ENCODE assay signal across 8 cellular contexts in the genomic region with DNA sequence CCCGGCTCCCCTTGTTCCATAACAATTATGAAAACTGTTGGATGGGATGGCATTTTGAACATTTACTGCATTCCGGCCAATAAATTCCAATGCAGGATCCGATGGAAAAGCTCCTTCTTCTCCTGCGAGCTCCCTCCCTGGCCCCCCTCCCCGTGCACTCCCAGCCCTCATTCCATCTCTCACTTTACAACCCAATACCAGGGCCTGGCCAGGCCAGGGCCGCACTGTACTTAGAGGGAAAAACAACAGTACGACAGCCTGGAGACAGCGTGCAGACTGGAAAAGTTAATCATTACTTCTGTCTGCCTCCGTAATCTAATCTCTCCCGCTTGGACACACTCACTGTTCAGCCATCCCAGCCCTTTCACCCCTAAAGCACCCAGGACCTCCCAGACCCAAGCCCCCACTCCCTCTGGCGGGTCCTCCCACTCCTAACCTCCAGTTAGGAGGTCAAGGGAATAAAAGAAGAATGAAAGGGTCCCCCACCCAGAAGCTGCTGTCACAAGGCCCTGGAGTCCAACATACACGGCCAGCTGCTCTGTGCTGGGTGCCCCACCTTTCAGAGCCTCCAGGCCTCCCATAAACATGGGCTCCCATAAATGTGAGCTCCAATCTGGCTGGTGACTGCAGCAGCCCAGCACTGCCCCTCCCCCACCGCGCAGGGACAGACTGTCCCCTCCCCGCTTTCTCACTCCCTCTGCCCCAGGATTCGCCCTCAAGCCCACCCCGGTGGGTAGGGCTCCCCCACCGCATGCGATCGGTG. TPM values are rescaled to one million over a fixed set of nuclear protein-coding genes. Genes with fewer than 3 reads are reported as not detected.
DNase-seq lines count a peak whose midpoint lies in the region; ATAC-seq, FAIRE-seq and TF ChIP-seq lines count a peak whose summit lies in the region.

No MANE protein-coding gene starts in this region.

- H3K4me3 ChIP-seq in IMR-90 (ENCODE audit: insufficient read depth, low read depth, low read length) (no peak overlapping the region), choroid plexus epithelial cell (ENCODE audit: low read depth, low read length) (no peak overlapping the region), mucosa of rectum (ENCODE audit: low read length in 2 of 2) (peak overlapping the region; percentile 49 to 52), Karpas-422 (ENCODE audit: low read length) (no peak overlapping the region)

- H3K27ac ChIP-seq in IMR-90 (ENCODE audit: insufficient read depth, low read length), result peak overlapping the region; percentile 85
- peak overlapping the region; percentile 82 to 92 for H3K27ac ChIP-seq in mucosa of rectum (ENCODE audit: low read depth in 2 of 2, low read length in 2 of 2)
- H3K27ac ChIP-seq in Karpas-422 (ENCODE audit: low read length), result no peak overlapping the region

- H3K79me2 ChIP-seq in Karpas-422 (ENCODE audit: low read length), result no peaks in the 10 kb centered on the region

- H3K9me1 ChIP-seq in IMR-90 (ENCODE audit: insufficient read depth, low read length), result peaks cover 54% of the 10 kb centered on the region

- H4K5ac ChIP-seq in IMR-90 (ENCODE audit: low read depth, low read length), result peak overlapping the region; percentile 8

- peak overlapping the region; percentile 79; the same call in 1 of the 2 replicates for H2AK5ac ChIP-seq in IMR-90 (ENCODE audit: low read depth, low read length)

- H2BK120ac ChIP-seq in IMR-90 (ENCODE audit: low read depth, low read length), result peak overlapping the region; percentile 83

- H4K8ac ChIP-seq in IMR-90 (ENCODE audit: low read depth in 2 of 2, low read length in 2 of 2), result peak overlapping the region; percentile 33 to 90

- peak overlapping the region; percentile 88 for H4K91ac ChIP-seq in IMR-90 (ENCODE audit: insufficient read depth, low read depth, low read length)

- H2BK5ac ChIP-seq in IMR-90 (ENCODE audit: low read depth, low read length, poor library complexity, severe bottlenecking), result peak overlapping the region; percentile 93

- H3K79me1 ChIP-seq in IMR-90 (ENCODE audit: low read depth in 1 of 2, low read length in 2 of 2), result peaks cover 2 to 93% of the 10 kb centered on the region in 2 experiments; a peak in 3 of 4 replicates

- WGBS in IMR-90 (ENCODE audit: extremely low coverage in 2 of 2, insufficient read length in 1 of 2), 2 experiments, result 0% methylated on average over 2 of the region's 20 CpGs; no CpG with 5 or more reads in 1 of the 2 experiments

- peak overlapping the region; percentile 94 for H2BK20ac ChIP-seq in IMR-90 (ENCODE audit: low read depth, low read length)

- H3K36me3 ChIP-seq in IMR-90 (ENCODE audit: control insufficient read depth, insufficient read depth, low read length) (peaks cover 4% of the 10 kb centered on the region), mucosa of rectum (ENCODE audit: control insufficient read depth in 2 of 2, insufficient read depth in 2 of 2, low read length in 2 of 2) (peaks cover 2% of the 10 kb centered on the region in 2 donors), Karpas-422 (ENCODE audit: insufficient read depth, low read length) (no peaks in the 10 kb centered on the region)

- no peak; the same call in 1 of the 2 replicates for TF ChIP-seq RAD21 in IMR-90 (IDR thresholded peaks at IDR 0.05; ENCODE audit: low read length)

- peak; percentile 14; the same call in 1 of the 2 replicates for TF ChIP-seq POLR2A in IMR-90 (IDR thresholded peaks at IDR 0.05; ENCODE audit: low read depth, low read length)

- H4K20me1 ChIP-seq in IMR-90 (ENCODE audit: insufficient read depth, low read length) (peaks cover 84% of the 10 kb centered on the region), Karpas-422 (ENCODE audit: insufficient read depth, low read depth, low read length) (no peaks in the 10 kb centered on the region)

- no TSS peak for BruUV-seq in IMR-90 (replicated peaks; lab: Mats Ljungman, UMichigan)

- H3K56ac ChIP-seq in IMR-90 (ENCODE audit: extremely low read depth, insufficient read depth, low read length), result peak overlapping the region; percentile 76; the same call in 1 of the 2 replicates

- no peaks in the 10 kb centered on the region for H3K9me2 ChIP-seq in Karpas-422 (replicated peaks; ENCODE audit: insufficient read depth, low read length)

- peak overlapping the region; percentile 98 for H3K4ac ChIP-seq in IMR-90 (ENCODE audit: low read depth, low read length)

- TF ChIP-seq CTCF in IMR-90 (conservative IDR thresholded peaks at IDR 0.05; ENCODE audit: low read depth, low read length) (no peak), choroid plexus epithelial cell (conservative IDR thresholded peaks at IDR 0.05; ENCODE audit: low read depth, low read length) (no peak)

- H2AFZ ChIP-seq in IMR-90 (replicated peaks; ENCODE audit: low read length, poor library complexity) (peak overlapping the region; percentile 64), Karpas-422 (ENCODE audit: low read length) (no peak overlapping the region)

- DNase-seq in ACHN (peak; percentile 82), IMR-90 (peak; percentile 81), choroid plexus epithelial cell (ENCODE audit: low read depth) (peak; percentile 70), frontal cortex (ENCODE audit: low spot score in 2 of 2) (no peak), Karpas-422 (no peak), GOT3 (lab: John Stamatoyannopoulos, UW) (no peak)

- POLR2A ChIA-PET in IMR-90 (lab: Charles Lee; ENCODE audit: unreplicated experiment), result no interaction called here

- H3K9me3 ChIP-seq in IMR-90 (ENCODE audit: control insufficient read depth, insufficient read depth, low read length) (no peaks in the 10 kb centered on the region), mucosa of rectum (ENCODE audit: control insufficient read depth in 2 of 2, low read length in 2 of 2) (no peaks in the 10 kb centered on the region), Karpas-422 (ENCODE audit: low read length) (no peaks in the 10 kb centered on the region)

- peaks cover 73% of the 10 kb centered on the region for H3K4me1 ChIP-seq in IMR-90 (ENCODE audit: control insufficient read depth, insufficient read depth, low read length)
- peaks cover 89 to 96% of the 10 kb centered on the region in 2 donors for H3K4me1 ChIP-seq in mucosa of rectum (ENCODE audit: control insufficient read depth in 2 of 2, insufficient read depth in 2 of 2, low read length in 2 of 2)
- H3K4me1 ChIP-seq in Karpas-422 (ENCODE audit: low read length), result peaks cover 71% of the 10 kb centered on the region

- no peaks in the 10 kb centered on the region for H3K27me3 ChIP-seq in IMR-90 (ENCODE audit: control insufficient read depth, insufficient read depth, low read length)
- H3K27me3 ChIP-seq in mucosa of rectum (ENCODE audit: control insufficient read depth in 2 of 2, insufficient read depth in 2 of 2, low read length in 2 of 2), result no peaks in the 10 kb centered on the region
- no peaks in the 10 kb centered on the region for H3K27me3 ChIP-seq in Karpas-422 (ENCODE audit: low read length)

- peak overlapping the region; percentile 89 for H2AK9ac ChIP-seq in IMR-90 (replicated peaks; ENCODE audit: low read depth, low read length, poor library complexity)

- no peak for FAIRE-seq in frontal cortex (lab: Jason Lieb, UNC)

- peak overlapping the region; percentile 77 for H3K14ac ChIP-seq in IMR-90 (replicated peaks; ENCODE audit: low read depth, low read length)

- intact Hi-C loops in IMR-90 (cut with micrococcal nuclease), result no loop called here

- H3K23ac ChIP-seq in IMR-90 (ENCODE audit: low read depth, low read length), result peak overlapping the region; percentile 70

- peak overlapping the region; percentile 84; the same call in 1 of the 3 replicates for H2BK15ac ChIP-seq in IMR-90 (ENCODE audit: low read depth, low read length)

- dilution Hi-C loops in IMR-90 (cut with HindIII; ENCODE audit: low sequenced_read_pairs, unreplicated experiment), result no loop called here

- H3K18ac ChIP-seq in IMR-90 (ENCODE audit: low read depth, low read length), result peak overlapping the region; percentile 76

- CTCF ChIA-PET in IMR-90 (lab: Yijun Ruan, JAX), result no interaction called here

- peak; percentile 75 for ATAC-seq in IMR-90 (ENCODE audit: low read depth)
- no peak for ATAC-seq in HG03571 (IDR thresholded peaks at IDR 0.05; ENCODE audit: unreplicated experiment)

- in situ Hi-C loops in ACHN (cut with HindIII; ENCODE audit: low pct_ligation_motif_present, low pct_unique_long_range_greater_than_20kb, low sequenced_read_pairs) (loop anchor here (25.0 kb wide), 1 partner anchor 257 kb away; no protein-coding TSS in a partner anchor), IMR-90 (cut with MboI; ENCODE audit: low sequenced_read_pairs) (loop anchor here (25.0 kb wide), 1 partner anchor 393 kb away; a partner anchor contains a TSS)

- H3K4me2 ChIP-seq in IMR-90 (ENCODE audit: low read depth, low read length) (peak overlapping the region; percentile 84), Karpas-422 (ENCODE audit: low read depth, low read length, poor library complexity, severe bottlenecking) (no peak overlapping the region)

- H3K9ac ChIP-seq in IMR-90 (ENCODE audit: low read depth, low read length), result peak overlapping the region; percentile 64
- H3K9ac ChIP-seq in mucosa of rectum (ENCODE audit: low read depth in 1 of 2, low read length in 2 of 2), result peak overlapping the region in 1 of 2 donors; percentile 62
- no peak overlapping the region for H3K9ac ChIP-seq in Karpas-422 (ENCODE audit: low read length)

TF ChIP-seq in IMR-90, 13 proteins besides CTCF, POLR2A, EP300 and RAD21 (continues in another document):
- TF ChIP-seq SMC3 (IDR thresholded peaks at IDR 0.05; ENCODE audit: low read depth, low read length) (no peak), RCOR1 (IDR thresholded peaks at IDR 0.05; ENCODE audit: insufficient replicate concordance, low read length) (no peak), BHLHE40 (IDR thresholded peaks at IDR 0.05; ENCODE audit: low read depth, low read length) (no peak; the same call in 1 of the 2 replicates), MAFK (IDR thresholded peaks at IDR 0.05; ENCODE audit: low read depth, low read length) (no peak), FOS (IDR thresholded peaks at IDR 0.05; ENCODE audit: low read depth, low read length) (peak; percentile 72), CHD1 (IDR thresholded peaks at IDR 0.05; ENCODE audit: low read depth, low read length) (no peak)
- TF ChIP-seq, protein P1, sequence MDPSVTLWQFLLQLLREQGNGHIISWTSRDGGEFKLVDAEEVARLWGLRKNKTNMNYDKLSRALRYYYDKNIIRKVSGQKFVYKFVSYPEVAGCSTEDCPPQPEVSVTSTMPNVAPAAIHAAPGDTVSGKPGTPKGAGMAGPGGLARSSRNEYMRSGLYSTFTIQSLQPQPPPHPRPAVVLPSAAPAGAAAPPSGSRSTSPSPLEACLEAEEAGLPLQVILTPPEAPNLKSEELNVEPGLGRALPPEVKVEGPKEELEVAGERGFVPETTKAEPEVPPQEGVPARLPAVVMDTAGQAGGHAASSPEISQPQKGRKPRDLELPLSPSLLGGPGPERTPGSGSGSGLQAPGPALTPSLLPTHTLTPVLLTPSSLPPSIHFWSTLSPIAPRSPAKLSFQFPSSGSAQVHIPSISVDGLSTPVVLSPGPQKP (IDR thresholded peaks at IDR 0.05; ENCODE audit: borderline replicate concordance, low read depth, low read length), result no peak

RNA-seq across cellular contexts. Expression of a gene that starts 20.6 kb away (rescaled TPM):
- total RNA-seq in IMR-90 (2012; rRNA removed), result 13.3 and 15.8 TPM in 2 replicates
- 17.6 and 17.9 TPM in 2 replicates for polyA plus RNA-seq in IMR-90 (2012; rRNA removed)
- polyA plus RNA-seq in IMR-90 (2012; cell fraction: cytosol; rRNA removed), result 8.3 and 14.6 TPM in 2 replicates
- 22.6 and 22.9 TPM in 2 replicates for polyA plus RNA-seq in IMR-90 (2012; cell fraction: nucleus; rRNA removed; ENCODE audit: low replicate concordance)
- total RNA-seq in frontal cortex, result 14.7 TPM
- 1.3 and 2.1 TPM in 2 replicates for total RNA-seq in Karpas-422 (2014; rRNA removed; shearing (Covaris generic); ENCODE audit: low replicate concordance)

Comparison
In these comparisons a context has a peak if more than half of its experiments do, and no peak if none do; other contexts are left out.
1. DNase-seq: peak in ACHN (single experiment), IMR-90 (single experiment) and choroid plexus epithelial cell (single experiment); none in frontal cortex (0 of 2), Karpas-422 (single experiment) and GOT3 (single experiment).
2. H3K4me3 ChIP-seq: peak in mucosa of rectum (2 of 2); none in IMR-90 (single experiment), choroid plexus epithelial cell (single experiment) and Karpas-422 (single experiment).